Comparison of ENCODE assay signal across 8 cellular contexts in genomic region chr18:79988079-79988924, GRCh38. TPM values are rescaled to one million over a fixed set of nuclear protein-coding genes. Genes with fewer than 3 reads are reported as not detected.
DNase-seq lines count a peak whose midpoint lies in the region; ATAC-seq and TF ChIP-seq lines count a peak whose summit lies in the region.

TXNL4A (minus strand) TSS chr18:79988563; CDS start chr18:79988392, 171 bp downstream.

- H3K4me3 ChIP-seq in GM23338 (peak within 1 kb of the TSS; percentile 89), fibroblast of villous mesenchyme (ENCODE audit: low read depth, low read length) (peak within 1 kb of the TSS; percentile 94), neural progenitor cell (peak within 1 kb of the TSS; percentile 78)

- no peaks in the 10 kb centered on the region for H3F3A ChIP-seq in GM23338 (replicated peaks; ENCODE audit: low read depth)
- peaks cover 6% of the 10 kb centered on the region for H3F3A ChIP-seq in neural progenitor cell (ENCODE audit: low read depth)

- H3K79me2 ChIP-seq in GM23338 (replicated peaks; ENCODE audit: insufficient read depth) (peaks cover 49% of the 10 kb centered on the region), neural progenitor cell (ENCODE audit: low read depth) (peaks cover 49% of the 10 kb centered on the region)

- H3K27ac ChIP-seq in GM23338 (ENCODE audit: low read depth) (peak within 1 kb of the TSS; percentile 89; the same call in 1 of the 2 replicates), neural progenitor cell (no peak within 1 kb of the TSS)

- no peaks in the 10 kb centered on the region for H3K9me3 ChIP-seq in ES-I3 (ENCODE audit: control insufficient read depth, insufficient read depth, low read length)
- no peaks in the 10 kb centered on the region for H3K9me3 ChIP-seq in neural progenitor cell (ENCODE audit: low read depth)

- peak within 1 kb of the TSS; percentile 96 for H3K4me3 Mint-ChIP-seq in GM23338
- H3K4me3 Mint-ChIP-seq in neural progenitor cell: peak within 1 kb of the TSS; percentile 98

- H4K20me1 ChIP-seq in GM23338 (replicated peaks; ENCODE audit: insufficient read depth): peaks cover 25% of the 10 kb centered on the region
- H4K20me1 ChIP-seq in neural progenitor cell (ENCODE audit: low read depth): peaks cover 44% of the 10 kb centered on the region

- H3K27me3 ChIP-seq in GM23338 (ENCODE audit: insufficient read depth): no peaks in the 10 kb centered on the region
- H3K27me3 ChIP-seq in neural progenitor cell: no peaks in the 10 kb centered on the region

- peak; percentile 17 to 43; a peak in 3 of 4 replicates for TF ChIP-seq CTCF in GM23338 (conservative IDR thresholded peaks at IDR 0.05; ENCODE audit: low read depth in 2 of 2)
- peak; percentile 40 for TF ChIP-seq CTCF in fibroblast of villous mesenchyme (IDR thresholded peaks at IDR 0.05; ENCODE audit: insufficient read depth, low read depth, low read length)
- peak; percentile 43 for TF ChIP-seq CTCF in neural progenitor cell (IDR thresholded peaks at IDR 0.05)

- H2AFZ ChIP-seq in GM23338 (peak within 1 kb of the TSS; percentile 78), neural progenitor cell (replicated peaks) (peak within 1 kb of the TSS; percentile 92)

- H3K27me3 Mint-ChIP-seq in GM23338 (ENCODE audit: insufficient read depth, low read depth, poor library complexity) (peaks cover 3% of the 10 kb centered on the region), neural progenitor cell (ENCODE audit: insufficient read depth, low read depth) (no peaks in the 10 kb centered on the region)

- ATAC-seq in GM23338: peak; percentile 92

- H3K36me3 ChIP-seq in ES-I3 (ENCODE audit: insufficient read depth, low read length) (peaks cover 4% of the 10 kb centered on the region; the same call in 1 of the 2 replicates), GM23338 (ENCODE audit: insufficient read depth) (peaks cover 8% of the 10 kb centered on the region), neural progenitor cell (no peaks in the 10 kb centered on the region)

- peaks cover 25% of the 10 kb centered on the region for H3K36me3 Mint-ChIP-seq in GM23338 (ENCODE audit: low read depth)
- H3K36me3 Mint-ChIP-seq in neural progenitor cell: peaks cover 20% of the 10 kb centered on the region

- peak within 1 kb of the TSS; percentile 96 for H3K27ac Mint-ChIP-seq in GM23338
- H3K27ac Mint-ChIP-seq in neural progenitor cell: peak within 1 kb of the TSS; percentile 98

- peak within 1 kb of the TSS; percentile 79 for H3K4me2 ChIP-seq in GM23338
- peak within 1 kb of the TSS; percentile 88 for H3K4me2 ChIP-seq in neural progenitor cell

- no peaks in the 10 kb centered on the region; the same call in 2 of the 3 replicates for H3K9me3 Mint-ChIP-seq in GM23338
- no peaks in the 10 kb centered on the region for H3K9me3 Mint-ChIP-seq in neural progenitor cell

- H3K4me1 Mint-ChIP-seq in GM23338: peaks cover 23% of the 10 kb centered on the region
- peaks cover 22% of the 10 kb centered on the region for H3K4me1 Mint-ChIP-seq in neural progenitor cell

- H3K9me2 ChIP-seq in GM23338 (ENCODE audit: insufficient read depth): no peaks in the 10 kb centered on the region

- H3K4me1 ChIP-seq in ES-I3 (ENCODE audit: insufficient read depth, low read length): 0 out of 2 replicates have a peak, but pooled peaks cover 3% of the 10 kb centered on the region
- peaks cover 17% of the 10 kb centered on the region for H3K4me1 ChIP-seq in GM23338 (ENCODE audit: insufficient read depth)
- peaks cover 10% of the 10 kb centered on the region for H3K4me1 ChIP-seq in neural progenitor cell

- H3K9ac ChIP-seq in ES-I3 (ENCODE audit: low read depth, low read length) (peak within 1 kb of the TSS; percentile 93), neural progenitor cell (peak within 1 kb of the TSS; percentile 52)

- DNase-seq in GM23338 (ENCODE audit: low spot score) (peak; percentile 87), LHCN-M2 (ENCODE audit: low read depth) (peak; percentile 84), SIG-M5 (lab: John Stamatoyannopoulos, UW) (peak; percentile 44), activated gamma-delta T cell (lab: John Stamatoyannopoulos, UW) (peak; percentile 74), fibroblast of villous mesenchyme (ENCODE audit: low read depth) (peak; percentile 85), neural progenitor cell (ENCODE audit: low spot score) (peak; percentile 86), stromal cell of bone marrow (ENCODE audit: low read depth) (peak; percentile 67)

TF ChIP-seq in GM23338, 12 proteins besides CTCF, POLR2A, EP300 and RAD21 (continues in another document):
- TF ChIP-seq JUNB (IDR thresholded peaks at IDR 0.05; ENCODE audit: unreplicated experiment) (no peak), EZH2phosphoT487 (IDR thresholded peaks at IDR 0.05; ENCODE audit: unreplicated experiment) (no peak), EZH2 (IDR thresholded peaks at IDR 0.05; ENCODE audit: low read depth, unreplicated experiment) (no peak), REST (IDR thresholded peaks at IDR 0.05; ENCODE audit: unreplicated experiment) (no peak), ZNF331 (CRISPR knock-in tag; IDR thresholded peaks at IDR 0.05; ENCODE audit: low read depth) (no peak), CREB1 (CRISPR knock-in tag; IDR thresholded peaks at IDR 0.05; ENCODE audit: low read depth) (peak; percentile 91)

RNA-seq across cellular contexts. Expression of gene TXNL4A, which starts in this region (rescaled TPM):
- 45.9 and 51.0 TPM in 2 replicates for total RNA-seq in GM23338 (2014; rRNA removed; shearing (Covaris generic))
- polyA plus RNA-seq in GM23338 (2016; fragmentation: Nextera tagmentation; extraction: Ambion mirVana): 271 and 277 TPM in 2 replicates
- total RNA-seq in LHCN-M2 (2014; rRNA removed) (56.1 and 58.5 TPM in 2 replicates), fibroblast of villous mesenchyme (46.6 and 59.9 TPM in 2 replicates), neural progenitor cell (ENCODE audit: low replicate concordance) (44.3 and 56.4 TPM in 2 replicates)
- 142 TPM for polyA plus RNA-seq in LHCN-M2 (2012)
